Comparison of ENCODE assay signal across 11 cellular contexts in the genomic region with DNA sequence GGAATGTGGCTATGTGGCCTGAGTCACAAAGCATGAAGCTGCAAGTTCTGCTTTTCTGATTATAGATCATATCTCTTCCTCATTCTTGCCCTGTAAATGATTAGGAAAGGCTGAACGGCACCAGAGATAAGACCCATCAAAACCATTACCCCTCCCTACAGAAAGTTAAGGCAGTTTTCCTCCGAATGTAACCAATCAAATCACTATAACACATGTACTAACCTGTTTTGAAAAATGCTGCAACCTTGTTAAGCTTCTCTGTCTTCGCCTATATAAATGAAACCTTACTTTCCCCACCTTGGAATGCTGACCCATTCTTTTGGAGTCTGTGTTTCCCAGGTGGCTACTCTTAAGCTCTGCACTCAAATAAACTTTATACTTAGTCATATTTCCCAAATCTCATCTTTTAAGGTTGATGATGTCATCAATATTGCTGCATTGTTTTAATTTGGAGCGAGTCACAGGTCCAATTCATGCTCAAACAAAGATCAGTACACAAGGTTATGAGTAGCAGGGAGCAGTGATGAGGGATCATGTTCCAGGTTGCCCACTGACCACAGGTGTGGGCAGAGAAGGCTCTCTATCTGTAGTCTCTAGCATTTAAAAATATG.
DNase-seq lines count a peak whose midpoint lies in the region; ATAC-seq, FAIRE-seq and TF ChIP-seq lines count a peak whose summit lies in the region.
"Had no signal": no experiment of that assay in that cellular context is flagged by ENCODE, and none has a peak within 500 bp of the region (broad histone marks: within the 10 kb centered on the region; RNA-seq: fewer than 3 reads in every experiment).

No MANE protein-coding gene starts in this region.

- 72% methylated on average over 4 of the region's 4 CpGs for WGBS in HepG2 (ENCODE audit: low lambda C conversion rate)

- no peak overlapping the region for H3K4me2 ChIP-seq in HepG2 (ENCODE audit: low read depth, low read length)

- TF ChIP-seq POLR2A in HepG2 (IDR thresholded peaks at IDR 0.05; ENCODE audit: insufficient read depth in 1 of 2, low read depth in 2 of 2, low read length in 2 of 2) = no peak

- peaks cover 12% of the 10 kb centered on the region for H3K4me1 Mint-ChIP-seq in Caco-2 (ENCODE audit: low read depth, unreplicated experiment)
- no peaks in the 10 kb centered on the region for H3K4me1 Mint-ChIP-seq in activated naive CD4-positive, alpha-beta T cell treated with anti-CD3 and anti-CD28 coated beads, Interleukin-2, amount 10 ng/mL, durations not matched to agents 7 days and 5 days

- no peaks in the 10 kb centered on the region for H3K27me3 Mint-ChIP-seq in Caco-2 (ENCODE audit: insufficient read depth, unreplicated experiment)
- H3K27me3 Mint-ChIP-seq in activated naive CD4-positive, alpha-beta T cell treated with anti-CD3 and anti-CD28 coated beads, Interleukin-2, amount 10 ng/mL, durations not matched to agents 7 days and 5 days = no peaks in the 10 kb centered on the region

- no peaks in the 10 kb centered on the region for H3K27me3 ChIP-seq in Caco-2 (replicated peaks; ENCODE audit: control insufficient read depth, insufficient read depth, low read length)
- no peaks in the 10 kb centered on the region for H3K27me3 ChIP-seq in HepG2 (ENCODE audit: control insufficient read depth in 1 of 2, insufficient read depth in 2 of 2, low read length in 2 of 2)
- H3K27me3 ChIP-seq in dorsolateral prefrontal cortex = no peaks in the 10 kb centered on the region
- H3K27me3 ChIP-seq: ascending aorta had no signal

- no peaks in the 10 kb centered on the region for H4K20me1 ChIP-seq in HepG2 (ENCODE audit: insufficient read depth, low read length)

- H3K36me3 Mint-ChIP-seq in Caco-2 (ENCODE audit: insufficient read depth, unreplicated experiment) = no peaks in the 10 kb centered on the region
- no peaks in the 10 kb centered on the region for H3K36me3 Mint-ChIP-seq in activated naive CD4-positive, alpha-beta T cell treated with anti-CD3 and anti-CD28 coated beads, Interleukin-2, amount 10 ng/mL, durations not matched to agents 7 days and 5 days

- peaks cover 10% of the 10 kb centered on the region for H3K9me3 Mint-ChIP-seq in Caco-2 (ENCODE audit: unreplicated experiment)
- no peaks in the 10 kb centered on the region for H3K9me3 Mint-ChIP-seq in activated naive CD4-positive, alpha-beta T cell treated with anti-CD3 and anti-CD28 coated beads, Interleukin-2, amount 10 ng/mL, durations not matched to agents 7 days and 5 days

- H3K79me2 ChIP-seq in HepG2 (ENCODE audit: insufficient read depth, low read length) = no peaks in the 10 kb centered on the region

- H3K4me3 ChIP-seq in Caco-2 (ENCODE audit: low read depth, low read length) (no peak overlapping the region), HepG2 (replicated peaks in 1 of 3; ENCODE audit: insufficient read depth in 1 of 3, low read depth in 2 of 3, low read length in 3 of 3) (no peak overlapping the region), dorsolateral prefrontal cortex (no peak overlapping the region)
- H3K4me3 ChIP-seq: ascending aorta had no signal

- ATAC-seq in HG02970 (IDR thresholded peaks at IDR 0.05; ENCODE audit: low FRiP score, unreplicated experiment) (peak; percentile 57), HepG2 (peak; percentile 82)
- ATAC-seq: sciatic nerve had no signal

- no peak for TF ChIP-seq RAD21 in HepG2 (CRISPR knock-in tag; IDR thresholded peaks at IDR 0.05)

- CTCF ChIA-PET in Caco-2 (lab: Charles Lee) (no interaction called here), RWPE1 (lab: Yijun Ruan, JAX) (interaction anchor here (0.7 kb wide), 1 partner anchor 847 kb away, joined by 5 read pairs; no protein-coding TSS in a partner anchor), HepG2 (lab: Yijun Ruan, JAX; ENCODE audit: low intra/inter-chr PET ratio, low total read pairs) (no interaction called here)
- CTCF ChIA-PET in activated naive CD4-positive, alpha-beta T cell treated with anti-CD3 and anti-CD28 coated beads, Interleukin-2, amount 10 ng/mL, durations not matched to agents 7 days and 5 days (lab: Charles Lee) = no interaction called here

- H3K9ac ChIP-seq in HepG2 (ENCODE audit: insufficient read depth, low read depth, low read length) = no peak overlapping the region

- no peak overlapping the region for H3K4me3 Mint-ChIP-seq in Caco-2 (ENCODE audit: unreplicated experiment)
- H3K4me3 Mint-ChIP-seq in activated naive CD4-positive, alpha-beta T cell treated with anti-CD3 and anti-CD28 coated beads, Interleukin-2, amount 10 ng/mL, durations not matched to agents 7 days and 5 days = no peak overlapping the region

- H3K9me3 ChIP-seq in Caco-2 = no peaks in the 10 kb centered on the region
- no peaks in the 10 kb centered on the region for H3K9me3 ChIP-seq in HepG2 (ENCODE audit: low read length)
- H3K9me3 ChIP-seq: ascending aorta had no signal

- no peak overlapping the region for H2AFZ ChIP-seq in HepG2 (ENCODE audit: low read length)

- no peaks in the 10 kb centered on the region for H3K36me3 ChIP-seq in Caco-2 (ENCODE audit: control insufficient read depth, insufficient read depth, low read length)
- no peaks in the 10 kb centered on the region for H3K36me3 ChIP-seq in HepG2 (replicated peaks in 1 of 2; ENCODE audit: control insufficient read depth in 1 of 2, insufficient read depth in 2 of 2, low read length in 2 of 2)
- H3K36me3 ChIP-seq: ascending aorta had no signal

- FAIRE-seq in HepG2 (lab: Jason Lieb, UNC) = no peak

- TF ChIP-seq EP300 in HepG2 (IDR thresholded peaks at IDR 0.05; ENCODE audit: low read depth in 2 of 2, low read length in 2 of 2) (0 out of 4 replicates have a peak, but pooled peaks of 1 of the 2 experiments have one; percentile 19), HepG2 (CRISPR knock-in tag; IDR thresholded peaks at IDR 0.05; ENCODE audit: borderline replicate concordance) (no peak)

- DNase-seq in Caco-2 (peak; percentile 27 to 43), RWPE1 (ENCODE audit: low spot score) (peak; percentile 80), HepG2 (ENCODE audit: low spot score) (peak; percentile 65), hypothalamus (lab: John Stamatoyannopoulos, UW) (no peak), NCI-H748 (lab: John Stamatoyannopoulos, UW; ENCODE audit: unreplicated experiment) (no peak), dorsolateral prefrontal cortex (no peak)
- DNase-seq in activated naive CD4-positive, alpha-beta T cell treated with anti-CD3 and anti-CD28 coated beads, Interleukin-2, amount 10 ng/mL, durations not matched to agents 7 days and 5 days = no peak

- in situ Hi-C loops in HepG2 (cut with HindIII; ENCODE audit: extremely low pct_ligation_motif_present, low pct_unique_long_range_greater_than_20kb) = no loop called here

- peaks cover 17% of the 10 kb centered on the region for H3K4me1 ChIP-seq in Caco-2
- H3K4me1 ChIP-seq in HepG2 (ENCODE audit: insufficient read depth, low read length) = peaks cover 57% of the 10 kb centered on the region
- H3K4me1 ChIP-seq: ascending aorta had no signal

- no peak for TF ChIP-seq CTCF in Caco-2 (IDR thresholded peaks at IDR 0.05; ENCODE audit: insufficient read depth in 1 of 2, low read depth in 1 of 2, low read length in 1 of 2, severe bottlenecking in 1 of 2, unreplicated experiment in 1 of 2)
- TF ChIP-seq CTCF in RWPE1 (conservative IDR thresholded peaks at IDR 0.05; ENCODE audit: low read depth) = no peak
- no peak for TF ChIP-seq CTCF in HepG2 (CRISPR knock-in tag; IDR thresholded peaks at IDR 0.05)
- TF ChIP-seq CTCF in dorsolateral prefrontal cortex (IDR thresholded peaks at IDR 0.05 in 54 of 56, conservative IDR thresholded peaks at IDR 0.05 in 2 of 56; ENCODE audit: low read depth in 1 of 56, partially characterized antibody in 56 of 56) = no peak

- POLR2A ChIA-PET in Caco-2 (lab: Charles Lee) (no interaction called here), RWPE1 (lab: Yijun Ruan, JAX; ENCODE audit: low non-redundant PET) (no interaction called here), HepG2 (lab: Yijun Ruan, JAX) (interaction anchor here (1.6 kb wide), 1 partner anchor 19 kb away, joined by 4 read pairs; no protein-coding TSS in a partner anchor)

- no TSS peak for BruUV-seq in Caco-2 (replicated peaks; lab: Mats Ljungman, UMichigan)
- BruUV-seq in HepG2 (replicated peaks; lab: Mats Ljungman, UMichigan) = no TSS peak

- H3K27ac ChIP-seq in RWPE1 (peak overlapping the region; percentile 91), HepG2 (ENCODE audit: extremely low read length, insufficient read depth, low read length) (peak overlapping the region; percentile 12), dorsolateral prefrontal cortex (no peak overlapping the region)
- H3K27ac ChIP-seq: ascending aorta, C4-2B had no signal

- peak overlapping the region; percentile 47 for H3K27ac Mint-ChIP-seq in Caco-2 (ENCODE audit: unreplicated experiment)
- no peak overlapping the region for H3K27ac Mint-ChIP-seq in activated naive CD4-positive, alpha-beta T cell treated with anti-CD3 and anti-CD28 coated beads, Interleukin-2, amount 10 ng/mL, durations not matched to agents 7 days and 5 days

- intact Hi-C loops in Caco-2 (cut with micrococcal nuclease; ENCODE audit: unreplicated experiment) (loop anchor here (1.0 kb wide), 1 partner anchor 23 kb away; no protein-coding TSS in a partner anchor), HepG2 (cut with micrococcal nuclease; ENCODE audit: unreplicated experiment) (no loop called here), dorsolateral prefrontal cortex (cut with DNase I) (no loop called here)

TF ChIP-seq in HepG2, 621 proteins besides CTCF, POLR2A, EP300 and RAD21 (continues in another document):
- TF ChIP-seq, protein P1, sequence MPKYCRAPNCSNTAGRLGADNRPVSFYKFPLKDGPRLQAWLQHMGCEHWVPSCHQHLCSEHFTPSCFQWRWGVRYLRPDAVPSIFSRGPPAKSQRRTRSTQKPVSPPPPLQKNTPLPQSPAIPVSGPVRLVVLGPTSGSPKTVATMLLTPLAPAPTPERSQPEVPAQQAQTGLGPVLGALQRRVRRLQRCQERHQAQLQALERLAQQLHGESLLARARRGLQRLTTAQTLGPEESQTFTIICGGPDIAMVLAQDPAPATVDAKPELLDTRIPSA (CRISPR knock-in tag; IDR thresholded peaks at IDR 0.05; ENCODE audit: borderline replicate concordance) = no peak
- no peak for TF ChIP-seq NR0B2 (CRISPR knock-in tag; IDR thresholded peaks at IDR 0.05)
- no peak for TF ChIP-seq KDM4B (CRISPR knock-in tag; IDR thresholded peaks at IDR 0.05)
- TF ChIP-seq SOX6 (IDR thresholded peaks at IDR 0.05) = no peak
- TF ChIP-seq SOX6 (CRISPR knock-in tag; IDR thresholded peaks at IDR 0.05) = peak; percentile 22; the same call in 1 of the 2 replicates
- TF ChIP-seq ATF7 (IDR thresholded peaks at IDR 0.05) = peak; percentile 99
- no peak for TF ChIP-seq ATF7 (CRISPR knock-in tag; IDR thresholded peaks at IDR 0.05)
- no peak for TF ChIP-seq ZFP1 (CRISPR knock-in tag; IDR thresholded peaks at IDR 0.05)

Comparison
In these comparisons a context has a peak if more than half of its experiments do, and no peak if none do; other contexts are left out.
1. DNase-seq: peak in Caco-2 (2 of 2), RWPE1 (single experiment) and HepG2 (single experiment); none in hypothalamus (0 of 51), NCI-H748 (single experiment), activated naive CD4-positive, alpha-beta T cell treated with anti-CD3 and anti-CD28 coated beads, Interleukin-2, amount 10 ng/mL, durations not matched to agents 7 days and 5 days (single experiment) and dorsolateral prefrontal cortex (0 of 10).
2. H3K27ac ChIP-seq: peak in RWPE1 (single experiment) and HepG2 (single experiment); none in dorsolateral prefrontal cortex (0 of 59).